ENCODE assay signal across 3 cellular contexts in genomic region chr4:168102403-168102802, GRCh38.
TF ChIP-seq lines count a peak whose summit lies in the region.

No MANE protein-coding gene starts in this region.

TF ChIP-seq in HepG2, 621 proteins besides CTCF, POLR2A, EP300 and RAD21:
- peak; percentile 30 to 32; a peak in 1 of 4 replicates for TF ChIP-seq MAFK (conservative IDR thresholded peaks at IDR 0.05 in 1 of 2, IDR thresholded peaks at IDR 0.05 in 1 of 2; ENCODE audit: low read length in 2 of 2)
- no peak for TF ChIP-seq ZNF337 (CRISPR knock-in tag; IDR thresholded peaks at IDR 0.05; ENCODE audit: borderline replicate concordance, low read depth)
- peak; percentile 78 for TF ChIP-seq NFE2L2 (IDR thresholded peaks at IDR 0.05; ENCODE audit: low read length)

TF ChIP-seq in HCT116, 20 proteins besides CTCF, POLR2A, EP300 and RAD21:
- no peak for TF ChIP-seq ZBTB33 (IDR thresholded peaks at IDR 0.05; ENCODE audit: extremely low read depth, insufficient replicate concordance, low read length)
- TF ChIP-seq SP1 (IDR thresholded peaks at IDR 0.05; ENCODE audit: low read depth) = 0 out of 2 replicates have a peak, but pooled peaks have one; percentile 24

TF ChIP-seq in H1, 55 proteins besides CTCF, POLR2A, EP300 and RAD21:
- TF ChIP-seq HDAC2 (IDR thresholded peaks at IDR 0.05; ENCODE audit: borderline replicate concordance in 1 of 2, low read depth in 2 of 2, low read length in 2 of 2) (no peak), EZH2 (IDR thresholded peaks at IDR 0.05; ENCODE audit: low read depth, low read length, severe bottlenecking) (no peak), BACH1 (IDR thresholded peaks at IDR 0.05; ENCODE audit: low read length) (peak; percentile 61), YY1 (IDR thresholded peaks at IDR 0.05; ENCODE audit: low read depth, low read length) (no peak), MAFK (IDR thresholded peaks at IDR 0.05; ENCODE audit: low read depth, low read length) (peak; percentile 43; the same call in 1 of the 2 replicates)
TF ChIP-seq in H1: peak in this region for 2.
